Comparison of ENCODE assay signal across 8 cellular contexts in genomic region chr11:93784152-93784934, GRCh38. TPM values are rescaled to one million over a fixed set of nuclear protein-coding genes. Genes with fewer than 3 reads are reported as not detected.
DNase-seq lines count a peak whose midpoint lies in the region; ATAC-seq and TF ChIP-seq lines count a peak whose summit lies in the region.

A gene with protein sequence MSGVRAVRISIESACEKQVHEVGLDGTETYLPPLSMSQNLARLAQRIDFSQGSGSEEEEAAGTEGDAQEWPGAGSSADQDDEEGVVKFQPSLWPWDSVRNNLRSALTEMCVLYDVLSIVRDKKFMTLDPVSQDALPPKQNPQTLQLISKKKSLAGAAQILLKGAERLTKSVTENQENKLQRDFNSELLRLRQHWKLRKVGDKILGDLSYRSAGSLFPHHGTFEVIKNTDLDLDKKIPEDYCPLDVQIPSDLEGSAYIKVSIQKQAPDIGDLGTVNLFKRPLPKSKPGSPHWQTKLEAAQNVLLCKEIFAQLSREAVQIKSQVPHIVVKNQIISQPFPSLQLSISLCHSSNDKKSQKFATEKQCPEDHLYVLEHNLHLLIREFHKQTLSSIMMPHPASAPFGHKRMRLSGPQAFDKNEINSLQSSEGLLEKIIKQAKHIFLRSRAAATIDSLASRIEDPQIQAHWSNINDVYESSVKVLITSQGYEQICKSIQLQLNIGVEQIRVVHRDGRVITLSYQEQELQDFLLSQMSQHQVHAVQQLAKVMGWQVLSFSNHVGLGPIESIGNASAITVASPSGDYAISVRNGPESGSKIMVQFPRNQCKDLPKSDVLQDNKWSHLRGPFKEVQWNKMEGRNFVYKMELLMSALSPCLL (plus strand): TSS chr11:93784282. CDS start chr11:93784514, 232 bp downstream.

- H3K36me3 ChIP-seq in BLaER1 treated with 17β-estradiol and CSF1 and Interleukin-3, amounts not matched to agents 10 nM and 100 nM = peaks cover 12 to 40% (median 37%) of the 10 kb centered on the region in 11 experiments; a peak in 21 of 22 replicates
- no peaks in the 10 kb centered on the region for H3K36me3 ChIP-seq in colonic mucosa

- DNase-seq in GM19240 (ENCODE audit: insufficient read length, low spot score) = peak; percentile 83
- DNase-seq in NCI-H524 treated with DMSO at 0.1 percent for 48 hours (lab: John Stamatoyannopoulos, UW) = peak; percentile 17
- peak; percentile 93 for DNase-seq in activated CD4-positive, alpha-beta T cell treated with anti-CD3 and anti-CD28 coated beads for 48 hours
- DNase-seq in colonic mucosa = peak; percentile 96
- DNase-seq in stimulated activated CD4-positive, alpha-beta T cell treated with anti-CD3 and anti-CD28 coated beads, Interleukin-1b, Interleukin-23, amount 100 ng/mL, for 4 hours (ENCODE audit: low read depth in 2 of 2) = peak; percentile 78 to 79

- no peaks in the 10 kb centered on the region for H3K27me3 ChIP-seq in BLaER1 treated with 17β-estradiol and CSF1 and Interleukin-3, amounts not matched to agents 10 nM and 100 nM
- H3K27me3 ChIP-seq in colonic mucosa (no peaks in the 10 kb centered on the region), layer of hippocampus (ENCODE audit: control insufficient read depth, insufficient read depth, low read length) (no peaks in the 10 kb centered on the region)

- H3K9me3 ChIP-seq in BLaER1 treated with 17β-estradiol and CSF1 and Interleukin-3, amounts not matched to agents 10 nM and 100 nM (replicated peaks in 1 of 11) = peaks cover 0 to 11% (median 0%) of the 10 kb centered on the region in 11 experiments; a peak in 3 of 22 replicates
- no peaks in the 10 kb centered on the region for H3K9me3 ChIP-seq in colonic mucosa

- TF ChIP-seq CTCF in colonic mucosa (IDR thresholded peaks at IDR 0.05) = peak; percentile 26

- peak; percentile 97 for ATAC-seq in HG03460 (IDR thresholded peaks at IDR 0.05; ENCODE audit: unreplicated experiment)

- intact Hi-C loops in colonic mucosa (cut with DNase I) = loop anchor here (5.0 kb wide), 1 partner anchor 37 kb away; no protein-coding TSS in a partner anchor

- H4K20me1 ChIP-seq in BLaER1 treated with 17β-estradiol and CSF1 and Interleukin-3, amounts not matched to agents 10 nM and 100 nM = peaks cover 45 to 51% (median 47%) of the 10 kb centered on the region in 11 experiments

- peak within 1 kb of the TSS; percentile 90 to 100 (median 99) for H3K9ac ChIP-seq in BLaER1 treated with 17β-estradiol and CSF1 and Interleukin-3, amounts not matched to agents 10 nM and 100 nM
- peak within 1 kb of the TSS; percentile 93 to 95 for H3K9ac ChIP-seq in colonic mucosa (ENCODE audit: low read depth in 2 of 2, low read length in 2 of 2)

- H3K4me1 ChIP-seq in BLaER1 treated with 17β-estradiol and CSF1 and Interleukin-3, amounts not matched to agents 10 nM and 100 nM = peaks cover 23 to 35% (median 30%) of the 10 kb centered on the region in 10 experiments
- peaks cover 19% of the 10 kb centered on the region for H3K4me1 ChIP-seq in colonic mucosa

- H3K4me3 ChIP-seq in BLaER1 treated with 17β-estradiol and CSF1 and Interleukin-3, amounts not matched to agents 10 nM and 100 nM = peak within 1 kb of the TSS; percentile 82 to 99 (median 93)
- peak within 1 kb of the TSS; percentile 94 for H3K4me3 ChIP-seq in colonic mucosa

- H3K27ac ChIP-seq in BLaER1 treated with 17β-estradiol and CSF1 and Interleukin-3, amounts not matched to agents 10 nM and 100 nM = peak within 1 kb of the TSS; percentile 85 to 100 (median 98)
- H3K27ac ChIP-seq in colonic mucosa (peak within 1 kb of the TSS; percentile 95), layer of hippocampus (ENCODE audit: low read depth, low read length) (peak within 1 kb of the TSS; percentile 84)

- H3K4me2 ChIP-seq in BLaER1 treated with 17β-estradiol and CSF1 and Interleukin-3, amounts not matched to agents 10 nM and 100 nM = peak within 1 kb of the TSS; percentile 89 to 99 (median 97)

RNA-seq across cellular contexts. Expression of the gene that starts here (rescaled TPM):
- total RNA-seq in colonic mucosa = 10 to 100 TPM; 23.9 to 30.9 TPM

Comparison
In these comparisons a context has a peak if more than half of its experiments do, and no peak if none do; other contexts are left out.
1. Peak in every context shown above with its lines: DNase-seq, ATAC-seq, H3K4me3 ChIP-seq and H3K27ac ChIP-seq.
2. DNase-seq: peak in every context shown above with its lines; median percentile 96 in colonic mucosa; 93 in activated CD4-positive, alpha-beta T cell treated with anti-CD3 and anti-CD28 coated beads for 48 hours; 83 in GM19240; 78 in stimulated activated CD4-positive, alpha-beta T cell treated with anti-CD3 and anti-CD28 coated beads, Interleukin-1b, Interleukin-23, amount 100 ng/mL, for 4 hours; 17 in NCI-H524 treated with DMSO at 0.1 percent for 48 hours.